ENCODE assay signal across 8 cellular contexts in the genomic region with DNA sequence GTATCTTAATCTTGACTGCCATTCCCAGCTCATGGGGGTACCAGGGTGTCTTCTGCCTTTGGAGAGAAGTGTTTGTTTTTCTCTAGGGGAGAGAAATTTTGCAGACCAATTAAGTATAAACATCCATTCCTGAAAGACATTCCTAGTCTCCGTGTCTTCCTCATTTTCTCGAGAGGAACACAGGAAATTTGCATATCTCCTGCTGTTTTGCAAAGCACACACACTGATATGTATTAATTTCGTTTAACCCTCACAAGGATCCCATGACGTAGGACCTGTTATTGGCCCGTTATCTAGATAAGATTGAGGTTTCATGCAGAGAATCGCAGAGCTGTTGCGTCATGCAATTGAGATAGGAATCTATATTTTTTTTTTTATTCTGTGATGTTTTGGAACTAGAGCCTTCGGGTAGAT. TPM values are rescaled to one million over a fixed set of nuclear protein-coding genes. Genes with fewer than 3 reads are reported as not detected.
A peak's percentile ranks its signal among the peaks of the same experiment; 100 is the strongest.
DNase-seq lines count a peak whose midpoint lies in the region; ATAC-seq and TF ChIP-seq lines count a peak whose summit lies in the region.

No MANE protein-coding gene starts in this region.

- peak overlapping the region; percentile 90 for H3K4me3 Mint-ChIP-seq in WTC11

- intact Hi-C loops in gastrocnemius medialis (cut with DNase I; ENCODE audit: low total_unique reads), result loop anchor here (2.0 kb wide), 2 partner anchors 35 to 115 kb away; a partner anchor contains a TSS

- peak overlapping the region; percentile 90; the same call in 1 of the 2 replicates for H3K27ac Mint-ChIP-seq in WTC11

- peaks cover 1% of the 10 kb centered on the region; the same call in 1 of the 2 replicates for H3K27me3 ChIP-seq in BJ (ENCODE audit: control insufficient read depth, insufficient read depth, low read length)
- no peaks in the 10 kb centered on the region for H3K27me3 ChIP-seq in gastrocnemius medialis

- H3K36me3 ChIP-seq in BJ (ENCODE audit: control insufficient read depth, insufficient read depth, low read length) (peaks cover 18% of the 10 kb centered on the region), gastrocnemius medialis (peaks cover 0 to 37% of the 10 kb centered on the region in 2 donors)

- CTCF ChIA-PET in BJ (lab: Yijun Ruan, JAX) (no interaction called here), HEK293T (lab: Yijun Ruan, JAX) (no interaction called here), WTC11 (lab: Charles Lee) (no interaction called here)

- H3K4me1 Mint-ChIP-seq in WTC11, result peaks cover 34% of the 10 kb centered on the region

- no peak for DNase-seq in BJ (ENCODE audit: low read depth)
- no peak for DNase-seq in HEK293T (ENCODE audit: extremely low spot score)
- no peak for DNase-seq in WTC11 (ENCODE audit: low spot score)
- DNase-seq in fibroblast of peridontal ligament (ENCODE audit: extremely low read depth), result peak; percentile 65
- DNase-seq in gastrocnemius medialis, result no peak
- DNase-seq in SW480 (ENCODE audit: low spot score), result no peak

- TF ChIP-seq CTCF in BJ (IDR thresholded peaks at IDR 0.05; ENCODE audit: insufficient read depth, low read depth, low read length), result no peak
- no peak for TF ChIP-seq CTCF in WTC11 (IDR thresholded peaks at IDR 0.05)
- TF ChIP-seq CTCF in gastrocnemius medialis (IDR thresholded peaks at IDR 0.05 in 4 of 5, conservative IDR thresholded peaks at IDR 0.05 in 1 of 5), result no peak

- peaks cover 19% of the 10 kb centered on the region in 2 donors for H3K4me1 ChIP-seq in gastrocnemius medialis

- peak overlapping the region in 3 of 4 donors; percentile 75 to 82 (median 76) for H3K27ac ChIP-seq in gastrocnemius medialis

- H3K36me3 Mint-ChIP-seq in WTC11, result peaks cover 40% of the 10 kb centered on the region

- TF ChIP-seq POLR2A in gastrocnemius medialis (IDR thresholded peaks at IDR 0.05), result no peak

- POLR2A ChIA-PET in BJ (lab: Charles Lee), result no interaction called here
- POLR2A ChIA-PET in HEK293T (lab: Yijun Ruan, JAX), result no interaction called here
- POLR2A ChIA-PET in WTC11 (lab: Charles Lee), result interaction anchor here (1.1 kb wide), 1 partner anchor 77 kb away, joined by 3 read pairs; no protein-coding TSS in a partner anchor

- H3K9me3 Mint-ChIP-seq in WTC11, result no peaks in the 10 kb centered on the region

- no peaks in the 10 kb centered on the region for H3K27me3 Mint-ChIP-seq in WTC11 (ENCODE audit: low read depth)

- peak overlapping the region; percentile 82 for H3K4me3 ChIP-seq in BJ (ENCODE audit: low read depth, low read length)
- H3K4me3 ChIP-seq in gastrocnemius medialis, result peak overlapping the region; percentile 75 to 95 (median 86)

- ATAC-seq in WTC11 (no peak), gastrocnemius medialis (no peak), HG03175 (IDR thresholded peaks at IDR 0.05; ENCODE audit: unreplicated experiment) (no peak), HG03280 (IDR thresholded peaks at IDR 0.05; ENCODE audit: unreplicated experiment) (no peak)

- H3K9me3 ChIP-seq in gastrocnemius medialis, result no peaks in the 10 kb centered on the region

- in situ Hi-C loops in gastrocnemius medialis (cut with MboI; ENCODE audit: low sequenced_read_pairs in 4 of 4), result no loop called here

TF ChIP-seq in HEK293T, 16 proteins besides CTCF, POLR2A, EP300 and RAD21:
- TF ChIP-seq CTBP1 (IDR thresholded peaks at IDR 0.05; ENCODE audit: borderline replicate concordance), result 0 out of 2 replicates have a peak, but pooled peaks have one; percentile 12
- TF ChIP-seq ZNF384 (IDR thresholded peaks at IDR 0.05), result peak; percentile 60; the same call in 1 of the 2 replicates
- no peak for TF ChIP-seq HDGF (IDR thresholded peaks at IDR 0.05; ENCODE audit: borderline replicate concordance)
- TF ChIP-seq L3MBTL2 (conservative IDR thresholded peaks at IDR 0.05), result no peak
- TF ChIP-seq SP1 (IDR thresholded peaks at IDR 0.05), result no peak
- TF ChIP-seq, protein P1, sequence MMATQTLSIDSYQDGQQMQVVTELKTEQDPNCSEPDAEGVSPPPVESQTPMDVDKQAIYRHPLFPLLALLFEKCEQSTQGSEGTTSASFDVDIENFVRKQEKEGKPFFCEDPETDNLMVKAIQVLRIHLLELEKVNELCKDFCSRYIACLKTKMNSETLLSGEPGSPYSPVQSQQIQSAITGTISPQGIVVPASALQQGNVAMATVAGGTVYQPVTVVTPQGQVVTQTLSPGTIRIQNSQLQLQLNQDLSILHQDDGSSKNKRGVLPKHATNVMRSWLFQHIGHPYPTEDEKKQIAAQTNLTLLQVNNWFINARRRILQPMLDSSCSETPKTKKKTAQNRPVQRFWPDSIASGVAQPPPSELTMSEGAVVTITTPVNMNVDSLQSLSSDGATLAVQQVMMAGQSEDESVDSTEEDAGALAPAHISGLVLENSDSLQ (IDR thresholded peaks at IDR 0.05), result no peak

TF ChIP-seq in WTC11, 78 proteins besides CTCF, POLR2A, EP300 and RAD21:
- TF ChIP-seq, protein P2, sequence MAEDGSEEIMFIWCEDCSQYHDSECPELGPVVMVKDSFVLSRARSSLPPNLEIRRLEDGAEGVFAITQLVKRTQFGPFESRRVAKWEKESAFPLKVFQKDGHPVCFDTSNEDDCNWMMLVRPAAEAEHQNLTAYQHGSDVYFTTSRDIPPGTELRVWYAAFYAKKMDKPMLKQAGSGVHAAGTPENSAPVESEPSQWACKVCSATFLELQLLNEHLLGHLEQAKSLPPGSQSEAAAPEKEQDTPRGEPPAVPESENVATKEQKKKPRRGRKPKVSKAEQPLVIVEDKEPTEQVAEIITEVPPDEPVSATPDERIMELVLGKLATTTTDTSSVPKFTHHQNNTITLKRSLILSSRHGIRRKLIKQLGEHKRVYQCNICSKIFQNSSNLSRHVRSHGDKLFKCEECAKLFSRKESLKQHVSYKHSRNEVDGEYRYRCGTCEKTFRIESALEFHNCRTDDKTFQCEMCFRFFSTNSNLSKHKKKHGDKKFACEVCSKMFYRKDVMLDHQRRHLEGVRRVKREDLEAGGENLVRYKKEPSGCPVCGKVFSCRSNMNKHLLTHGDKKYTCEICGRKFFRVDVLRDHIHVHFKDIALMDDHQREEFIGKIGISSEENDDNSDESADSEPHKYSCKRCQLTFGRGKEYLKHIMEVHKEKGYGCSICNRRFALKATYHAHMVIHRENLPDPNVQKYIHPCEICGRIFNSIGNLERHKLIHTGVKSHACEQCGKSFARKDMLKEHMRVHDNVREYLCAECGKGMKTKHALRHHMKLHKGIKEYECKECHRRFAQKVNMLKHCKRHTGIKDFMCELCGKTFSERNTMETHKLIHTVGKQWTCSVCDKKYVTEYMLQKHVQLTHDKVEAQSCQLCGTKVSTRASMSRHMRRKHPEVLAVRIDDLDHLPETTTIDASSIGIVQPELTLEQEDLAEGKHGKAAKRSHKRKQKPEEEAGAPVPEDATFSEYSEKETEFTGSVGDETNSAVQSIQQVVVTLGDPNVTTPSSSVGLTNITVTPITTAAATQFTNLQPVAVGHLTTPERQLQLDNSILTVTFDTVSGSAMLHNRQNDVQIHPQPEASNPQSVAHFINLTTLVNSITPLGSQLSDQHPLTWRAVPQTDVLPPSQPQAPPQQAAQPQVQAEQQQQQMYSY (CRISPR knock-in tag; IDR thresholded peaks at IDR 0.05), result peak; percentile 83
- TF ChIP-seq FOXJ3 (CRISPR knock-in tag; IDR thresholded peaks at IDR 0.05; ENCODE audit: borderline replicate concordance), result no peak

RNA-seq across cellular contexts. Expression of a gene that starts 0.9 kb away (rescaled TPM):
- polyA plus RNA-seq in BJ (2011; rRNA removed), result 40.3 and 71.3 TPM in 2 replicates
- 27.6 and 32.1 TPM in 2 replicates for polyA minus RNA-seq in BJ (2011; rRNA and poly(A)+ RNA removed)
- 31.4 to 35.5 TPM (median 34.3 TPM) in 3 replicates for total RNA-seq in WTC11 (2021)
- 10 to 100 TPM; 28.5 to 52.1 (median 38.2) TPM for total RNA-seq in gastrocnemius medialis

RNA-seq across cellular contexts. Expression of a gene that starts 35.2 kb away (rescaled TPM):
- polyA plus RNA-seq in BJ (2011; rRNA removed), result 35.3 and 63.4 TPM in 2 replicates
- polyA minus RNA-seq in BJ (2011; rRNA and poly(A)+ RNA removed), result 34.2 and 62.3 TPM in 2 replicates
- total RNA-seq in WTC11 (2021) (151 to 178 TPM (median 169 TPM) in 3 replicates), gastrocnemius medialis (100 to 1,000 TPM in 3 of 4 donors, 10 to 100 TPM in 1; 85.7 to 218 (median 115) TPM)
